Comparison of ENCODE assay signal across 8 cellular contexts in genomic region chr14:35826952-35827416, GRCh38. TPM values are rescaled to one million over a fixed set of nuclear protein-coding genes. Genes with fewer than 3 reads are reported as not detected.
DNase-seq lines count a peak whose midpoint lies in the region; ATAC-seq, FAIRE-seq and TF ChIP-seq lines count a peak whose summit lies in the region.

No MANE protein-coding gene starts in this region.

- DNase-seq in activated naive CD4-positive, alpha-beta T cell treated with anti-CD3 and anti-CD28 coated beads for 36 hours = no peak
- DNase-seq in activated naive CD4-positive, alpha-beta T cell (lab: John Stamatoyannopoulos, UW) = no peak
- no peak for DNase-seq in astrocyte (ENCODE audit: low read depth)
- DNase-seq in lower lobe of right lung = no peak
- DNase-seq in type B pancreatic cell (ENCODE audit: extremely low spot score, unreplicated experiment) = no peak
- DNase-seq in GF-D8 (lab: John Stamatoyannopoulos, UW) = no peak
- DNase-seq in HEK293T (ENCODE audit: extremely low spot score) = no peak

- peak overlapping the region; percentile 94 for H3K4me2 ChIP-seq in astrocyte (ENCODE audit: low read length)

- no peak overlapping the region for H3K27ac ChIP-seq in astrocyte (ENCODE audit: low read depth, low read length)
- H3K27ac ChIP-seq in lower lobe of right lung = peak overlapping the region; percentile 98

- POLR2A ChIA-PET in HEK293T (lab: Yijun Ruan, JAX) = interaction anchor here (0.8 to 1.7 kb wide), 10 partner anchors 9 to 229 kb away, joined by 3 to 22 read pairs (median 4); partner anchors contain the start of gene RALGAPA1

- peak overlapping the region; percentile 70 for H3K27ac Mint-ChIP-seq in activated naive CD4-positive, alpha-beta T cell treated with anti-CD3 and anti-CD28 coated beads for 36 hours
- peak overlapping the region; percentile 89 for H3K27ac Mint-ChIP-seq in astrocyte (ENCODE audit: unreplicated experiment)
- peak overlapping the region; percentile 83 for H3K27ac Mint-ChIP-seq in type B pancreatic cell

- no peak for FAIRE-seq in astrocyte (lab: Jason Lieb, UNC)

- H3K4me3 Mint-ChIP-seq in activated naive CD4-positive, alpha-beta T cell treated with anti-CD3 and anti-CD28 coated beads for 36 hours = peak overlapping the region; percentile 84
- H3K4me3 Mint-ChIP-seq in astrocyte (ENCODE audit: unreplicated experiment) = peak overlapping the region; percentile 94
- peak overlapping the region; percentile 91 for H3K4me3 Mint-ChIP-seq in type B pancreatic cell

- intact Hi-C loops in activated naive CD4-positive, alpha-beta T cell treated with anti-CD3 and anti-CD28 coated beads for 36 hours (cut with micrococcal nuclease) = loop anchor here (1.0 to 5.0 kb wide), 13 partner anchors 18 to 1365 kb away; partner anchors contain the start of genes EAPP, FAM177A1, INSM2 and MBIP
- intact Hi-C loops in lower lobe of right lung (cut with DNase I) = no loop called here

- no peaks in the 10 kb centered on the region for H3K9me3 ChIP-seq in astrocyte (ENCODE audit: insufficient read depth, low read depth, low read length)
- no peaks in the 10 kb centered on the region for H3K9me3 ChIP-seq in lower lobe of right lung

- H3K79me2 ChIP-seq in astrocyte (ENCODE audit: insufficient read depth, low read length) = peaks cover 20% of the 10 kb centered on the region

- H3K36me3 ChIP-seq in astrocyte (ENCODE audit: insufficient read depth, low read length) (no peaks in the 10 kb centered on the region), lower lobe of right lung (peaks cover 7% of the 10 kb centered on the region)

- no peak for TF ChIP-seq CTCF in astrocyte (IDR thresholded peaks at IDR 0.05; ENCODE audit: insufficient read depth, low read depth, low read length)
- TF ChIP-seq CTCF in lower lobe of right lung (IDR thresholded peaks at IDR 0.05) = no peak
- no peak for TF ChIP-seq CTCF in type B pancreatic cell (conservative IDR thresholded peaks at IDR 0.05)

- no peaks in the 10 kb centered on the region for H3K27me3 Mint-ChIP-seq in activated naive CD4-positive, alpha-beta T cell treated with anti-CD3 and anti-CD28 coated beads for 36 hours (ENCODE audit: low read depth)
- H3K27me3 Mint-ChIP-seq in astrocyte (ENCODE audit: low read depth, unreplicated experiment) (no peaks in the 10 kb centered on the region), type B pancreatic cell (no peaks in the 10 kb centered on the region)

- ATAC-seq in lower lobe of right lung (no peak), HG02610 (IDR thresholded peaks at IDR 0.05; ENCODE audit: unreplicated experiment) (no peak)

- no peaks in the 10 kb centered on the region for H3K27me3 ChIP-seq in astrocyte (ENCODE audit: insufficient read depth, low read length)
- no peaks in the 10 kb centered on the region for H3K27me3 ChIP-seq in lower lobe of right lung (ENCODE audit: low read depth)

- H2AFZ ChIP-seq in astrocyte (ENCODE audit: low read depth, low read length) = peak overlapping the region; percentile 86

- peak overlapping the region; percentile 89 for H3K4me3 ChIP-seq in astrocyte (ENCODE audit: insufficient read depth, low read depth, low read length)
- H3K4me3 ChIP-seq in lower lobe of right lung = peak overlapping the region; percentile 95

- peak overlapping the region; percentile 98 for H3K9ac ChIP-seq in astrocyte (ENCODE audit: low read length)

- H3K36me3 Mint-ChIP-seq in activated naive CD4-positive, alpha-beta T cell treated with anti-CD3 and anti-CD28 coated beads for 36 hours (ENCODE audit: low read depth) = peaks cover 9% of the 10 kb centered on the region
- no peaks in the 10 kb centered on the region for H3K36me3 Mint-ChIP-seq in astrocyte (ENCODE audit: low read depth, unreplicated experiment)
- H3K36me3 Mint-ChIP-seq in type B pancreatic cell = no peaks in the 10 kb centered on the region

- H3K9me3 Mint-ChIP-seq in activated naive CD4-positive, alpha-beta T cell treated with anti-CD3 and anti-CD28 coated beads for 36 hours = no peaks in the 10 kb centered on the region
- H3K9me3 Mint-ChIP-seq in astrocyte (ENCODE audit: unreplicated experiment) (no peaks in the 10 kb centered on the region), type B pancreatic cell (no peaks in the 10 kb centered on the region)

- peaks cover 9% of the 10 kb centered on the region for H4K20me1 ChIP-seq in astrocyte (ENCODE audit: insufficient read depth, low read length)

- peaks cover 29% of the 10 kb centered on the region for H3K4me1 Mint-ChIP-seq in activated naive CD4-positive, alpha-beta T cell treated with anti-CD3 and anti-CD28 coated beads for 36 hours (ENCODE audit: low read depth)
- H3K4me1 Mint-ChIP-seq in astrocyte (ENCODE audit: low read depth, unreplicated experiment) = peaks cover 7% of the 10 kb centered on the region
- H3K4me1 Mint-ChIP-seq in type B pancreatic cell (ENCODE audit: unreplicated experiment) = peaks cover 18% of the 10 kb centered on the region

- H3K4me1 ChIP-seq in astrocyte (ENCODE audit: insufficient read depth, low read length) = peaks cover 7% of the 10 kb centered on the region
- H3K4me1 ChIP-seq in lower lobe of right lung = peaks cover 7% of the 10 kb centered on the region

- CTCF ChIA-PET in activated naive CD4-positive, alpha-beta T cell treated with anti-CD3 and anti-CD28 coated beads for 36 hours (lab: Charles Lee) = interaction anchor here (0.6 to 3.7 kb wide), 5 partner anchors 10 to 157 kb away, joined by 3 to 22 read pairs (median 7); partner anchors contain the start of gene RALGAPA1
- CTCF ChIA-PET in HEK293T (lab: Yijun Ruan, JAX) = interaction anchor here (1.2 to 2.0 kb wide), 2 partner anchors 9 to 11 kb away, joined by 3 to 11 read pairs; no protein-coding TSS in a partner anchor

TF ChIP-seq in HEK293T, 16 proteins besides CTCF, POLR2A, EP300 and RAD21:
- no peak for TF ChIP-seq LEF1 (IDR thresholded peaks at IDR 0.05; ENCODE audit: borderline replicate concordance)
- TF ChIP-seq L3MBTL2 (conservative IDR thresholded peaks at IDR 0.05) = no peak
- no peak for TF ChIP-seq ARNT (IDR thresholded peaks at IDR 0.05)
- TF ChIP-seq NFRKB (IDR thresholded peaks at IDR 0.05) = no peak
- no peak for TF ChIP-seq CTBP1 (IDR thresholded peaks at IDR 0.05; ENCODE audit: borderline replicate concordance)
- TF ChIP-seq HDGF (IDR thresholded peaks at IDR 0.05; ENCODE audit: borderline replicate concordance) = no peak
- TF ChIP-seq FOXM1 (IDR thresholded peaks at IDR 0.05; ENCODE audit: borderline replicate concordance) = no peak
- TF ChIP-seq BHLHE40 (IDR thresholded peaks at IDR 0.05; ENCODE audit: borderline replicate concordance) = no peak
- TF ChIP-seq SP1 (IDR thresholded peaks at IDR 0.05) = no peak
- no peak for TF ChIP-seq FOXA1 (IDR thresholded peaks at IDR 0.05)
- no peak for TF ChIP-seq ZNF384 (IDR thresholded peaks at IDR 0.05)
- no peak for TF ChIP-seq PKNOX1 (IDR thresholded peaks at IDR 0.05)
- no peak for TF ChIP-seq TARDBP (IDR thresholded peaks at IDR 0.05)
- TF ChIP-seq ELF4 (IDR thresholded peaks at IDR 0.05) = no peak
- no peak for TF ChIP-seq FOXK2 (IDR thresholded peaks at IDR 0.05)
- no peak for TF ChIP-seq SUZ12 (IDR thresholded peaks at IDR 0.05)

RNA-seq across cellular contexts. Expression of gene BRMS1L, which starts 0.8 kb away (rescaled TPM):
- total RNA-seq in activated naive CD4-positive, alpha-beta T cell treated with anti-CD3 and anti-CD28 coated beads for 36 hours = 1 to 10 TPM; 4.4 to 5.3 TPM
- 9.6 and 12.0 TPM in 2 replicates for total RNA-seq in astrocyte
- 5.5 TPM for total RNA-seq in lower lobe of right lung
- 8.7 and 14.6 TPM in 2 replicates for total RNA-seq in type B pancreatic cell (ENCODE audit: low replicate concordance)

RNA-seq across cellular contexts. Expression of gene RALGAPA1, which starts 17.9 kb away (rescaled TPM):
- total RNA-seq in activated naive CD4-positive, alpha-beta T cell treated with anti-CD3 and anti-CD28 coated beads for 36 hours = 10 to 100 TPM; 18.6 to 21.0 TPM
- total RNA-seq in astrocyte (24.8 TPM in 2 replicates), lower lobe of right lung (64.9 TPM), type B pancreatic cell (ENCODE audit: low replicate concordance) (38.9 and 45.7 TPM in 2 replicates)
